ENCODE assay signal across 15 cellular contexts in the genomic region with DNA sequence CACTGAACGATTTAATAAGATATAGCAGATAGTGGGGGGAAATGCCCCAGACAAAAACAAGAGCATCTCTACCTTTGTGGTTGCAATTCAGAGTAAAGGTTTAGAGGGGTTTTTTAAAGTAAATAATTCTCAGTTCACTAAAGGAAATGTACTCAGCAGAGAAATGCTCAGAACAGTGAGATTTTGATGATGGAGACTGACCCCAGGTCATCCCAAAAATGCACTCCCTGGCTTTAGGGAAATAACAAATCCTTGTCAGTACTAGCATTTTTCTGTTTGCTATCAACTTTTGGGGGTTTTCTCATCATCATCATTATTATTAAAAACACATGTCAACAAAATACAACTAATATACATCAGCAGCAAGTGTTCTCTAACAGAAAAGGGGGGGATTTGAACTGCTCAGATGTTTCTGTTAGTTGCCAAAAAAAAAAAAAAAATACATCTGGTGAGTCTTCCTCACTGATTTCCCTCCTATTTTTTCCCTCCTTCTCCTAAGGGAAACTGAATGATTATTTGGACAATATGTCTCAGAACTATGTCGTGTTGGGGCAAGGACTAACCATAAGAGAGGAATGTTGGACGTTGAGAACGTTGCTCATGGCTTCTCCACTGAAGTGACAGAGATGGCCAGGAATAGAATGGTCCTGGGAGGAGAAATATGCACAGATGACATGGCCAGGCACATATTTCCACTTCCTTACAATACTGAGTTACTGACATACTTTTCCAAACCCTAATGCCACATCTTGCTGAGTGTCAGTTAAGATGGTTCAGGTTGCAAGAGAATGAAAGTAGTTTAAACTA.
"Had no signal": no experiment of that assay in that cellular context is flagged by ENCODE, and none has a peak within 500 bp of the region (broad histone marks: within the 10 kb centered on the region; RNA-seq: fewer than 3 reads in every experiment).

No MANE protein-coding gene starts in this region.

- H3K4me3 ChIP-seq: lower lobe of right lung, SK-N-MC, upper lobe of left lung had no signal

- H3K9me3 ChIP-seq: lower lobe of right lung, upper lobe of left lung had no signal

- H3K36me3 ChIP-seq: lower lobe of right lung, upper lobe of left lung had no signal

- H3K27ac Mint-ChIP-seq: activated CD8-positive, alpha-beta T cell treated with anti-CD3 and anti-CD28 coated beads, Interleukin-2, amount 10 ng/mL, durations not matched to agents 7 days and 5 days; naive B cell; T-helper 1 cell treated with Interleukin-12 subunit alpha and Interleukin-12 subunit beta and Interleukin-4 antibody, amounts not matched to agents 30 μg/mL and 1 μg/mL, for 36 hours; WTC11 had no signal

- H3K4me1 Mint-ChIP-seq: naive B cell, WTC11 had no signal

- ATAC-seq: activated CD8-positive, alpha-beta T cell treated with anti-CD3 and anti-CD28 coated beads, Interleukin-2, amount 10 ng/mL, durations not matched to agents 7 days and 5 days; lower lobe of right lung had no signal

- H3K36me3 Mint-ChIP-seq: naive B cell, WTC11 had no signal

- DNase-seq: activated CD4-positive, alpha-beta T cell treated with anti-CD3 and anti-CD28 coated beads for 48 hours; activated CD8-positive, alpha-beta memory T cell treated with anti-CD3 and anti-CD28 coated beads, Interleukin-2, amount 50 U/mL, for 48 hours; activated CD8-positive, alpha-beta T cell treated with anti-CD3 and anti-CD28 coated beads, Interleukin-2, amount 10 ng/mL, durations not matched to agents 7 days and 5 days; aorta; hypothalamus; kidney glomerular epithelial cell; lower lobe of right lung; naive B cell; occipital lobe; stimulated activated CD4-positive, alpha-beta T cell treated with anti-CD3 and anti-CD28 coated beads, Interleukin-2, amount 100 ng/mL, for 24 hours; stimulated activated naive CD4-positive, alpha-beta T cell; upper lobe of left lung had no signal

- H3K4me3 Mint-ChIP-seq: activated CD8-positive, alpha-beta T cell treated with anti-CD3 and anti-CD28 coated beads, Interleukin-2, amount 10 ng/mL, durations not matched to agents 7 days and 5 days; T-helper 1 cell treated with Interleukin-12 subunit alpha and Interleukin-12 subunit beta and Interleukin-4 antibody, amounts not matched to agents 30 μg/mL and 1 μg/mL, for 36 hours; WTC11 had no signal

- H3K27ac ChIP-seq: lower lobe of right lung, SK-N-MC, upper lobe of left lung had no signal

- H3K9me3 Mint-ChIP-seq: T-helper 1 cell treated with Interleukin-12 subunit alpha and Interleukin-12 subunit beta and Interleukin-4 antibody, amounts not matched to agents 30 μg/mL and 1 μg/mL, for 36 hours had no signal

- H3K4me1 ChIP-seq: lower lobe of right lung, upper lobe of left lung had no signal

- H3K27me3 ChIP-seq: upper lobe of left lung had no signal
